In the genomic region with DNA sequence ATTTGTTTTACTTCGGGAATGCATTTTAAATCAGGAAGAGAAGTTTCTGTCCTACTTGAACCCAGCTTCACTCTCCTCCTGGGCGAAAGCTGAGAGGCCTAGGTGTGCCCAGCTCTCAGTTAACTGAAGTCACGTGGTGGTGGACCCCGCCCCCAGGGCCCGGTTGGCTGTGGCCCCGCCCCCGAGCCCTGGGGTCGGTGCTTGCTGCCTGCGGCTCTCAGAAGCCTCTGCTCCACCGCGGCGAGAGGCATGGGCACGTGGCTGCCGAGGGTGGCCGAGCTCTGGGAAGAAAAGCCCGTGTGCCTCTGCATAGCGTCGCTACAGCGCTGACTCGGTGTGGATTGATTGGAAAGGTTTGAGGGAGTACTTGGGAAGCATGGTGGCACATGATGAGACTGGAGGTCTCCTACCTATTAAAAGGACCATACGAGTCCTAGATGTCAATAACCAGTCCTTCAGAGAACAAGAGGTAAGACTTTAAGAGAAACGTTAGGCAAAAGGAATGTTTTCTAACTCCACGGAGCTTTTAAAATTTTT, we compare ENCODE assay signal across 8 cellular contexts. TPM values are rescaled to one million over a fixed set of nuclear protein-coding genes. Genes with fewer than 3 reads are reported as not detected.
DNase-seq lines count a peak whose midpoint lies in the region; ATAC-seq lines count a peak whose summit lies in the region.

No MANE protein-coding gene starts in this region.

- ATAC-seq in HG02678 (IDR thresholded peaks at IDR 0.05; ENCODE audit: unreplicated experiment): peak; percentile 53

- DNase-seq in DMS153 treated with DMSO at 0.1 percent for 48 hours (lab: John Stamatoyannopoulos, UW; ENCODE audit: unreplicated experiment) (peak; percentile 68), NCI-H510A (lab: John Stamatoyannopoulos, UW) (peak; percentile 74), epidermal melanocyte (ENCODE audit: insufficient read length, low spot score) (peak; percentile 40), cortex of kidney (lab: John Stamatoyannopoulos, UW) (no peak)
- peak; percentile 88 for DNase-seq in activated CD8-positive, alpha-beta memory T cell treated with anti-CD3 and anti-CD28 coated beads, Interleukin-2, amount 50 U/mL, for 48 hours
- DNase-seq in stimulated activated CD8-positive, alpha-beta memory T cell treated with anti-CD3 and anti-CD28 coated beads, Interleukin-15, amount 100 ng/mL, for 4 hours (ENCODE audit: low read depth in 2 of 2): peak; percentile 46 to 55

- peaks cover 9% of the 10 kb centered on the region for H3K4me1 ChIP-seq in mononuclear cell (ENCODE audit: insufficient read depth, low read length)

- H3K9me3 ChIP-seq in mononuclear cell (ENCODE audit: low read depth, low read length): no peaks in the 10 kb centered on the region

- peak overlapping the region; percentile 42 for H3K4me3 ChIP-seq in mononuclear cell (ENCODE audit: low read length)

- H3K27me3 ChIP-seq in mononuclear cell (ENCODE audit: insufficient read depth, low read length): no peaks in the 10 kb centered on the region

RNA-seq across cellular contexts. Expression of gene NET1, which starts 34.1 kb away (rescaled TPM):
- 24.6 TPM for total RNA-seq in mononuclear cell

RNA-seq across cellular contexts. Expression of gene TUBAL3, which starts 41.8 kb away (rescaled TPM):
- not detected for total RNA-seq in mononuclear cell

RNA-seq across cellular contexts. Expression of gene CALML5, which starts 52.9 kb away (rescaled TPM):
- total RNA-seq in mononuclear cell: not detected
